2 cellular contexts compared by ENCODE assay signal in genomic region chr1:18918417-18918816, GRCh38.
TF ChIP-seq lines count a peak whose summit lies in the region.

No MANE protein-coding gene starts in this region.

TF ChIP-seq in H1, 55 proteins besides CTCF, POLR2A, EP300 and RAD21:
- TF ChIP-seq JUN (IDR thresholded peaks at IDR 0.05; ENCODE audit: low read depth, low read length) (no peak), KDM4A (IDR thresholded peaks at IDR 0.05; ENCODE audit: low read depth, low read length, severe bottlenecking) (no peak), CHD2 (IDR thresholded peaks at IDR 0.05; ENCODE audit: low read length) (no peak), ASH2L (IDR thresholded peaks at IDR 0.05; ENCODE audit: low read length) (no peak), SP1 (IDR thresholded peaks at IDR 0.05; ENCODE audit: low read depth, low read length) (no peak), KDM1A (IDR thresholded peaks at IDR 0.05; ENCODE audit: borderline replicate concordance, low read length) (no peak), PHF8 (conservative IDR thresholded peaks at IDR 0.05; ENCODE audit: low read depth, low read length) (no peak), EZH2 (IDR thresholded peaks at IDR 0.05; ENCODE audit: low read depth, low read length, severe bottlenecking) (no peak), YY1 (IDR thresholded peaks at IDR 0.05; ENCODE audit: low read depth, low read length) (no peak)

TF ChIP-seq in GM12891, 5 proteins besides CTCF, POLR2A, EP300 and RAD21:
- no peak for TF ChIP-seq SPI1 (IDR thresholded peaks at IDR 0.05; ENCODE audit: low read depth, low read length)
- TF ChIP-seq PAX5 (IDR thresholded peaks at IDR 0.05; ENCODE audit: insufficient read depth, low read length, severe bottlenecking) = no peak
- TF ChIP-seq POU2F2 (IDR thresholded peaks at IDR 0.05; ENCODE audit: low read depth, low read length) = no peak
- no peak for TF ChIP-seq TAF1 (IDR thresholded peaks at IDR 0.05; ENCODE audit: low read depth, low read length)
- no peak for TF ChIP-seq POLR2AphosphoS5 (IDR thresholded peaks at IDR 0.05; ENCODE audit: low read depth, low read length)
